1 cellular context compared by ENCODE assay signal in the genomic region with DNA sequence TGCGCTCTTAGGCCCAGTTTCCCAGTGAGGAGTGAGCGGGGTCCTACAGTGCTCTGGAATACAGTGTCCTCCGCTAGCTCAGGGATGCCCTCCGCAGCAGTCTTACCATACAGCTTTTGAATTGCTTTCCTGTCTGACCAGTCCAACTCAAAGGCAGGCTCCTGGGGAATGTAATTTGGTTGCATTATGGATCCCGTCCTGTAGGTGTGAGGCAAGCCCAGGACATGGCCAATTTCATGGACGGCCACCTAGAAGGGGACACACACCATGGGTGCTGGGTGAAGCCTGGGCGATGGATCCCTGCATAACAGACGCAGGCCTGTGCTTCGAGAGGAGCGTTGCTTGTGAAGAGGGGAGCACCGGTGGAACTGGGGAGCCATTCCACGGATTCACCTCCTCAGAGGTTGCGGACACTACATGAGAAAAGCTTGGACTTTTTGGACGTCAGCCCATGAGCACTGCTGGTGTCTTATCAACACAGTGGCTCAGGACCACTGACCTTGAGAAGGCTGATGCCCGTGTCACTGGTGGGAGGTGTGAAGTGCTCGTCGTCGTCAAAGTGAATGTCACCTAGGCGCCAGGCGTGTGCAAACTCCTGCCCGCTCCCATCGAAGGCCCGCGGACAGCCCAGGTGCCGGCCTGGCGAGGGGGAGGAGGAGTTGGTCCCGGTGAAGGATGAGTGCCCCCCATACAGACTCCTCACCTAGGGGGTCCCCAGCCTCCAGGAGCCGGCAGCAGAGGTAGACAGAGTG.
TF ChIP-seq lines count a peak whose summit lies in the region.

No MANE protein-coding gene starts in this region.

TF ChIP-seq in HepG2, 621 proteins besides CTCF, POLR2A, EP300 and RAD21:
- TF ChIP-seq RBFOX2 (IDR thresholded peaks at IDR 0.05; ENCODE audit: low read depth, low read length) = no peak
- no peak for TF ChIP-seq TRIM24 (CRISPR knock-in tag; IDR thresholded peaks at IDR 0.05)
- TF ChIP-seq ZNF687 (CRISPR knock-in tag; IDR thresholded peaks at IDR 0.05) = peak; percentile 16; the same call in 1 of the 2 replicates
- TF ChIP-seq STAG1 (CRISPR knock-in tag; IDR thresholded peaks at IDR 0.05) = 0 out of 2 replicates have a peak, but pooled peaks have one; percentile 5
- TF ChIP-seq, protein P1, sequence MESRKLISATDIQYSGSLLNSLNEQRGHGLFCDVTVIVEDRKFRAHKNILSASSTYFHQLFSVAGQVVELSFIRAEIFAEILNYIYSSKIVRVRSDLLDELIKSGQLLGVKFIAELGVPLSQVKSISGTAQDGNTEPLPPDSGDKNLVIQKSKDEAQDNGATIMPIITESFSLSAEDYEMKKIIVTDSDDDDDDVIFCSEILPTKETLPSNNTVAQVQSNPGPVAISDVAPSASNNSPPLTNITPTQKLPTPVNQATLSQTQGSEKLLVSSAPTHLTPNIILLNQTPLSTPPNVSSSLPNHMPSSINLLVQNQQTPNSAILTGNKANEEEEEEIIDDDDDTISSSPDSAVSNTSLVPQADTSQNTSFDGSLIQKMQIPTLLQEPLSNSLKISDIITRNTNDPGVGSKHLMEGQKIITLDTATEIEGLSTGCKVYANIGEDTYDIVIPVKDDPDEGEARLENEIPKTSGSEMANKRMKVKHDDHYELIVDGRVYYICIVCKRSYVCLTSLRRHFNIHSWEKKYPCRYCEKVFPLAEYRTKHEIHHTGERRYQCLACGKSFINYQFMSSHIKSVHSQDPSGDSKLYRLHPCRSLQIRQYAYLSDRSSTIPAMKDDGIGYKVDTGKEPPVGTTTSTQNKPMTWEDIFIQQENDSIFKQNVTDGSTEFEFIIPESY (CRISPR knock-in tag; IDR thresholded peaks at IDR 0.05) = no peak
